ENCODE assay signal across 29 cellular contexts in genomic region chr3:126494831-126495230, GRCh38. TPM values are rescaled to one million over a fixed set of nuclear protein-coding genes. Genes with fewer than 3 reads are reported as not detected.
"Had no signal": no experiment of that assay in that cellular context is flagged by ENCODE, and none has a peak within 500 bp of the region (broad histone marks: within the 10 kb centered on the region; RNA-seq: fewer than 3 reads in every experiment).

No MANE protein-coding gene starts in this region.

- H3K27me3 Mint-ChIP-seq: natural killer cell treated with Interleukin-12 subunit alpha and Interleukin-12 subunit beta and Interleukin-15 and Interleukin-18, amount 100 ng/mL, for 72 hours; stimulated activated memory B cell treated with anti-CD40 and anti-IgM and Interleukin-4, amounts not matched to agents 10 μg/mL and 1 μg/mL and 100 μg/mL, for 72 hours had no signal

- FAIRE-seq: endometrium, frontal cortex had no signal

- H3K4me1 ChIP-seq: esophagus squamous epithelium, prostate gland, right atrium auricular region, sigmoid colon, testis had no signal

- H3K9ac ChIP-seq: neural progenitor cell had no signal

- H3K9me3 ChIP-seq: esophagus squamous epithelium, mucosa of descending colon, prostate gland, right atrium auricular region, sigmoid colon, testis, tibial artery had no signal

- H3K36me3 ChIP-seq: esophagus squamous epithelium, neural progenitor cell, prostate gland, right atrium auricular region, sigmoid colon, tibial artery had no signal

- H3K27me3 ChIP-seq: esophagus squamous epithelium, neural progenitor cell, right atrium auricular region, sigmoid colon, testis, tibial artery had no signal

- H3K9me3 Mint-ChIP-seq: effector memory CD8-positive, alpha-beta T cell; immature natural killer cell; mesothelial cell of epicardium; naive B cell; natural killer cell treated with Interleukin-12 subunit alpha and Interleukin-12 subunit beta and Interleukin-15 and Interleukin-18, amount 100 ng/mL, for 72 hours; neural progenitor cell; stimulated activated memory B cell treated with anti-CD40 and anti-IgM and Interleukin-4, amounts not matched to agents 10 μg/mL and 1 μg/mL and 100 μg/mL, for 72 hours; type B pancreatic cell had no signal

- DNase-seq: dermis blood vessel endothelial cell; effector memory CD8-positive, alpha-beta T cell; erythroblast; esophagus squamous epithelium; immature natural killer cell; islet precursor cell; mesenchymal stem cell; mucosa of descending colon; naive B cell; sigmoid colon; stimulated activated CD4-positive, alpha-beta T cell treated with anti-CD3 and anti-CD28 coated beads, Interleukin-4, amount 100 ng/mL, for 4 hours; stimulated activated naive CD8-positive, alpha-beta T cell treated with anti-CD3 and anti-CD28 coated beads, Interleukin-15, Interleukin-2, amounts not matched to agents 100 U/mL and 50 U/mL, for 24 hours; testis; tibial artery had no signal

- H3K27ac ChIP-seq: coronary artery, esophagus squamous epithelium, neural progenitor cell, prostate gland, right atrium auricular region, sigmoid colon, testis, tibial artery had no signal

- ATAC-seq: effector memory CD8-positive, alpha-beta T cell; mucosa of descending colon; natural killer cell treated with Interleukin-12 subunit alpha and Interleukin-12 subunit beta and Interleukin-15 and Interleukin-18, amount 100 ng/mL, for 72 hours; stimulated activated naive CD8-positive, alpha-beta T cell treated with anti-CD3 and anti-CD28 coated beads, Interleukin-15, Interleukin-2, amounts not matched to agents 100 U/mL and 50 U/mL, for 24 hours had no signal

- H3K4me3 ChIP-seq: coronary artery, esophagus squamous epithelium, mucosa of descending colon, neural progenitor cell, prostate gland, right atrium auricular region, sigmoid colon, testis, tibial artery had no signal

- H3K36me3 Mint-ChIP-seq: immature natural killer cell; mesothelial cell of epicardium; naive B cell; natural killer cell treated with Interleukin-12 subunit alpha and Interleukin-12 subunit beta and Interleukin-15 and Interleukin-18, amount 100 ng/mL, for 72 hours; neural progenitor cell; stimulated activated memory B cell treated with anti-CD40 and anti-IgM and Interleukin-4, amounts not matched to agents 10 μg/mL and 1 μg/mL and 100 μg/mL, for 72 hours; type B pancreatic cell had no signal

- H3K4me1 Mint-ChIP-seq: mesothelial cell of epicardium; stimulated activated memory B cell treated with anti-CD40 and anti-IgM and Interleukin-4, amounts not matched to agents 10 μg/mL and 1 μg/mL and 100 μg/mL, for 72 hours had no signal

- H3K4me3 Mint-ChIP-seq: effector memory CD8-positive, alpha-beta T cell; immature natural killer cell; mesothelial cell of epicardium; naive B cell; natural killer cell treated with Interleukin-12 subunit alpha and Interleukin-12 subunit beta and Interleukin-15 and Interleukin-18, amount 100 ng/mL, for 72 hours; stimulated activated memory B cell treated with anti-CD40 and anti-IgM and Interleukin-4, amounts not matched to agents 10 μg/mL and 1 μg/mL and 100 μg/mL, for 72 hours; type B pancreatic cell had no signal

- H3K27ac Mint-ChIP-seq: effector memory CD8-positive, alpha-beta T cell; mesothelial cell of epicardium; naive B cell; natural killer cell treated with Interleukin-12 subunit alpha and Interleukin-12 subunit beta and Interleukin-15 and Interleukin-18, amount 100 ng/mL, for 72 hours; stimulated activated memory B cell treated with anti-CD40 and anti-IgM and Interleukin-4, amounts not matched to agents 10 μg/mL and 1 μg/mL and 100 μg/mL, for 72 hours; type B pancreatic cell had no signal

- H2AFZ ChIP-seq: neural progenitor cell had no signal

RNA-seq across cellular contexts. Expression of gene UROC1, which starts 22.7 kb away (rescaled TPM):
- total RNA-seq: dermis blood vessel endothelial cell; esophagus squamous epithelium; fibroblast of villous mesenchyme; frontal cortex; lung microvascular endothelial cell; mesothelial cell of epicardium; mucosa of descending colon; natural killer cell treated with Interleukin-12 subunit alpha and Interleukin-12 subunit beta and Interleukin-15 and Interleukin-18, amount 100 ng/mL, for 72 hours; osteocyte; right atrium auricular region; sigmoid colon; skeletal muscle tissue; urinary bladder had no signal
- polyA plus RNA-seq: immature natural killer cell had no signal

RNA-seq across cellular contexts. Expression of gene CHST13, which starts 29.1 kb away (rescaled TPM):
- total RNA-seq: dermis blood vessel endothelial cell, fibroblast of villous mesenchyme, lung microvascular endothelial cell, mesothelial cell of epicardium, osteocyte, skeletal muscle tissue had no signal
